Comparison of ENCODE assay signal across 8 cellular contexts in the genomic region with DNA sequence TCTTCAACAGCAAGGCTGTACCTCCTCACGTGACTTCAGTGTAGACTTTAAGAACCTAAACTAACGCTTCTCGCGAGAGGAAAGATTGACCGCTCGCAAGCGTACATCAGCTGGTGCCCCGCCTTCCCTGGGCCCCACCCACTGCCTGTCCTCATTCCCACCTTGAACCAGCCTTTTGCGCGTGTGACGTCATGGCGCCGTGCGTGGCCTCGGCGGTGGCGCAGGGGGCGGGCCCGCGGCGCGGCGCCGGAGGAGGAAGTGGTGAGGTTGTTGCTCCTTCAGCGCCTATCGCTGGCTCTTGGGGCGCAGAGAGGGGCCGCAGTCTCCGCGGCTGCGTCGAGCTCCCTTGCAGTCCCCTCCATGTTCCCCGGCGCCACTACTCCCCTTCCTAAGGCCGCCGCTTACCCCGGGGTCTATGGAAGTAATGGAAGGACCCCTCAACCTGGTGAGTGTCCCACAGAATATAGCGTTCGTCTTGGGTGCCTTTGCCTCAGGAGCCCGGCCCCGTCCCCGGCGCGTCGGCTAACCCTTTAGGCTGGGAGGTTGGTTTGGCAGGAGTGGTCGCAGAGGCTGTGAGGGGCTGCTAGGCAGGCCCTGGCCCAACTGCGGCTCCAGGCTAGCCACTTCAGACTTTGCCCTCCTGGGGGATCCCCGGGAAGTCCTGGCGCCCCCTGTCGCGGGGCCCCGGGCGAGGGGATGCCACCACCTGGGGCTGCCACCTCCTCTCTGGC.
A peak's percentile ranks its signal among the peaks of the same experiment; 100 is the strongest.
DNase-seq lines count a peak whose midpoint lies in the region; ATAC-seq lines count a peak whose summit lies in the region.

A gene (plus strand): TSS at position 273 of the 731 bp plus-strand sequence. CDS start 143 bp downstream, at position 416.

- H3K36me3 ChIP-seq in effector memory CD4-positive, alpha-beta T cell (ENCODE audit: control insufficient read depth, insufficient read depth, low read length), result no peaks in the 10 kb centered on the region

- peak; percentile 85 for DNase-seq in COLO829 (ENCODE audit: low spot score)
- DNase-seq in HS-5 (ENCODE audit: low read depth), result peak; percentile 93
- DNase-seq in NK-92 (lab: John Stamatoyannopoulos, UW; ENCODE audit: unreplicated experiment), result peak; percentile 67
- DNase-seq in activated CD8-positive, alpha-beta memory T cell treated with anti-CD3 and anti-CD28 coated beads for 24 hours, result peak; percentile 99
- DNase-seq in effector memory CD4-positive, alpha-beta T cell, result peak; percentile 94 to 96 (median 95)
- peak; percentile 96 for DNase-seq in medulla oblongata (ENCODE audit: extremely low spot score)
- DNase-seq in stimulated activated CD8-positive, alpha-beta memory T cell treated with anti-CD3 and anti-CD28 coated beads, Interleukin-12 subunit alpha, Interleukin-12 subunit beta, amount 100 ng/mL, for 1 hour (ENCODE audit: low read depth), result peak; percentile 95

- H3K27me3 ChIP-seq in effector memory CD4-positive, alpha-beta T cell (replicated peaks; ENCODE audit: control insufficient read depth, insufficient read depth, low read length, poor library complexity, severe bottlenecking), result no peaks in the 10 kb centered on the region

- ATAC-seq in GM19468 (IDR thresholded peaks at IDR 0.05; ENCODE audit: extremely low read depth, unreplicated experiment), result peak; percentile 97

- peak within 1 kb of the TSS; percentile 98 for H3K27ac ChIP-seq in effector memory CD4-positive, alpha-beta T cell (ENCODE audit: insufficient read depth, low read length, poor library complexity, severe bottlenecking)

- H3K9me3 ChIP-seq in effector memory CD4-positive, alpha-beta T cell (ENCODE audit: control insufficient read depth, low read length), result no peaks in the 10 kb centered on the region

- H3K4me3 ChIP-seq in effector memory CD4-positive, alpha-beta T cell (ENCODE audit: insufficient read depth, low read depth, low read length, poor library complexity, severe bottlenecking), result peak within 1 kb of the TSS; percentile 91

- H3K4me1 ChIP-seq in effector memory CD4-positive, alpha-beta T cell (ENCODE audit: control insufficient read depth, insufficient read depth, low read length, poor library complexity, severe bottlenecking), result peaks cover 10% of the 10 kb centered on the region

Comparison
In these comparisons a context has a peak if more than half of its experiments do, and no peak if none do; other contexts are left out.
1. Peak in every context shown above with its lines: DNase-seq, ATAC-seq, H3K4me3 ChIP-seq and H3K27ac ChIP-seq.